1 cellular context compared by ENCODE assay signal in genomic region chr11:83156996-83157754, GRCh38.
A peak's percentile ranks its signal among the peaks of the same experiment; 100 is the strongest.
TF ChIP-seq lines count a peak whose summit lies in the region.

Gene PCF11 (plus strand): TSS chr11:83157131. CDS start chr11:83157440, 309 bp downstream.

TF ChIP-seq in GM12878, 131 proteins besides CTCF, POLR2A, EP300 and RAD21 (continued from another document):
- peak; percentile 52 for TF ChIP-seq KLF5 (IDR thresholded peaks at IDR 0.05; ENCODE audit: partially characterized antibody)
- 0 out of 2 replicates have a peak, but pooled peaks have one; percentile 5 for TF ChIP-seq BCL11A (IDR thresholded peaks at IDR 0.05; ENCODE audit: low read depth, low read length)
- TF ChIP-seq ZNF384 (IDR thresholded peaks at IDR 0.05; ENCODE audit: borderline replicate concordance, low read depth, low read length), result no peak
- TF ChIP-seq CREB1 (IDR thresholded peaks at IDR 0.05; ENCODE audit: low read depth), result peak; percentile 62; the same call in 1 of the 2 replicates
- TF ChIP-seq RELA (IDR thresholded peaks at IDR 0.05; ENCODE audit: borderline replicate concordance, partially characterized antibody), result peak; percentile 53
TF ChIP-seq in GM12878: peak in this region for 41.
